Comparison of ENCODE assay signal across 30 cellular contexts in genomic region chr9:17682684-17683083, GRCh38.
"Had no signal": no experiment of that assay in that cellular context is flagged by ENCODE, and none has a peak within 500 bp of the region (broad histone marks: within the 10 kb centered on the region; RNA-seq: fewer than 3 reads in every experiment).

No MANE protein-coding gene starts in this region.

- ATAC-seq: activated naive CD4-positive, alpha-beta T cell treated with anti-CD3 and anti-CD28 coated beads, Interleukin-2, amount 50 U/mL, for 72 hours; activated naive CD8-positive, alpha-beta T cell treated with anti-CD3 and anti-CD28 coated beads, Interleukin-2, amount 50 U/mL, for 24 hours; activated T-cell treated with anti-CD3 and anti-CD28 coated beads, Interleukin-2, amount 50 U/mL, for 4 hours; activated T-cell treated with anti-CD3 and anti-CD28 coated beads, Interleukin-2, amount 50 U/mL, for 72 hours; activated T-helper 17 cell treated with anti-CD3 and anti-CD28 coated beads, Interleukin-2, amount 50 U/mL, for 72 hours; body of pancreas had no signal

- H3K27me3 ChIP-seq: adrenal gland, ascending aorta, body of pancreas, brain microvascular endothelial cell, breast epithelium, cardiac muscle cell had no signal

- H3K27ac ChIP-seq: adrenal gland, ascending aorta, body of pancreas, brain microvascular endothelial cell, breast epithelium, cardiac muscle cell had no signal

- DNase-seq: activated effector memory CD4-positive, alpha-beta T cell treated with anti-CD3 and anti-CD28 coated beads, Interleukin-2, amount 50 U/mL, for 16 hours; activated effector memory CD4-positive, alpha-beta T cell treated with Interleukin-2 at 50 U/mL for 16 hours; activated gamma-delta T cell; activated gamma-delta T cell treated with Interleukin-2 at 50 U/mL for 16 hours; activated naive CD4-positive, alpha-beta T cell; activated naive CD4-positive, alpha-beta T cell treated with anti-CD3 and anti-CD28 coated beads for 36 hours; activated naive CD4-positive, alpha-beta T cell treated with anti-CD3 and anti-CD28 coated beads, Interleukin-2, amount 10 ng/mL, durations not matched to agents 7 days and 5 days; activated naive CD4-positive, alpha-beta T cell treated with anti-CD3 and anti-CD28 coated beads, Interleukin-2, amount 50 U/mL, for 16 hours; activated naive CD4-positive, alpha-beta T cell treated with Interleukin-2 at 50 U/mL for 16 hours; activated naive CD8-positive, alpha-beta T cell treated with anti-CD3 and anti-CD28 coated beads for 36 hours; activated naive CD8-positive, alpha-beta T cell treated with anti-CD3 and anti-CD28 coated beads, Interleukin-2, amount 10 ng/mL, durations not matched to agents 7 days and 5 days; activated naive CD8-positive, alpha-beta T cell treated with anti-CD3 and anti-CD28 coated beads, Interleukin-2, amount 50 U/mL, for 24 hours; activated T-cell treated with anti-CD3 and anti-CD28 coated beads, Interleukin-2, amount 50 U/mL, for 4 hours; activated T-cell treated with anti-CD3 and anti-CD28 coated beads, Interleukin-2, amount 50 U/mL, for 48 hours; activated T-cell treated with anti-CD3 and anti-CD28 coated beads, Interleukin-2, amount 50 U/mL, for 72 hours; adrenal gland; amniotic stem cell; amygdala; anterior cingulate cortex; aorta; body of pancreas; brain microvascular endothelial cell; caudate nucleus; central memory CD4-positive, alpha-beta T cell; cerebellar nuclear complex had no signal

- H3K4me1 ChIP-seq: adrenal gland, ascending aorta, body of pancreas, breast epithelium had no signal

- H3K36me3 ChIP-seq: adrenal gland, ascending aorta, brain microvascular endothelial cell, breast epithelium, cardiac muscle cell had no signal

- H3K4me3 ChIP-seq: adrenal gland, ascending aorta, body of pancreas, breast epithelium, cardiac muscle cell had no signal

- H3K9me3 ChIP-seq: adrenal gland had no signal
